12 cellular contexts compared by ENCODE assay signal in the genomic region with DNA sequence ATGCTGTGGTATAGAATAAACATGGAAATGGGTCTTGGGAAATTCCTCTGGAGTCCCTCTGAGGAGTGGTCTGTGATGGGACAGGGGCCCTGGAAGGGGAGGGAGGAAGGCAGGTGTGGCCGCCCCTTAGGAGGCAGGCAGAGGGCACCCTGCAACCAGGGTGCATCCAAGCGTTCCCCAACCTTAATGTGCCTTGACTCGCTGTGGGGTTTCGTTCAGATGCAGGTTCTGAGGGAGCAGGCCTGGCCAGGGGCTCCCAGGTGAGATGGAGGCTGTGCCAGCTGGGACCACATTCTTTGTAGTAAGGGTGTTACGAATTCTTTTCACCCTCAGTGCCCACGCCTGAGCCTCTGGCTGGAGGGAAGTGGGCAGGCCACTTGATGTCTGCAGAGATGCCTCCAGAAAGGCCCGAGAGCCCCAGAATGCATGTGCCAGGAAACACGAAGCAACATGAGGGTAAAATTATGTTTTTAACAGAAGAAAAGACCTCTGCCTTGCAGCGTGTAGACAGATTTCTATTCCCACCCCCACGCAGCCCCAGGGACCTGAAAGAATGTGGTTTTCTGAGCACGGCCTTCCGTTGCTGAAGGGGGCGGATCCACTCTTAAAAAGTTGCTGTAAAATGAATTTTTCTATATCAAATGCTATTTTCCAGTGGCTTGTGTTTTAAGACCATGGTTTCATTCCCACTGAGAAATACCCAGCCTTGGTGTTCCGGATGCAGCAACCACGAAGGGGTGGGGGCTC.
DNase-seq lines count a peak whose midpoint lies in the region; ATAC-seq and TF ChIP-seq lines count a peak whose summit lies in the region.
"Had no signal": no experiment of that assay in that cellular context is flagged by ENCODE, and none has a peak within 500 bp of the region (broad histone marks: within the 10 kb centered on the region; RNA-seq: fewer than 3 reads in every experiment).

No MANE protein-coding gene starts in this region.

- CTCF ChIA-PET in activated CD4-positive, alpha-beta T cell treated with anti-CD3 and anti-CD28 coated beads for 36 hours (lab: Charles Lee), result interaction anchor here (3.6 kb wide), 1 partner anchor 7 kb away, joined by 17 read pairs; no protein-coding TSS in a partner anchor
- CTCF ChIA-PET in WTC11 (lab: Charles Lee), result no interaction called here

- no peak for TF ChIP-seq CTCF in WTC11 (IDR thresholded peaks at IDR 0.05)

- peak; percentile 69 for DNase-seq in activated CD4-positive, alpha-beta T cell treated with anti-CD3 and anti-CD28 coated beads for 36 hours
- no peak for DNase-seq in activated CD4-positive, alpha-beta T cell treated with anti-CD3 and anti-CD28 coated beads, Interleukin-2, amount 50 U/mL, for 1 hour
- peak; percentile 33 to 42 for DNase-seq in activated CD4-positive, alpha-beta T cell treated with anti-CD3 and anti-CD28 coated beads, Interleukin-2, amount 50 U/mL, for 48 hours
- peak; percentile 45 for DNase-seq in left ventricle myocardium superior
- DNase-seq in stimulated activated CD4-positive, alpha-beta T cell treated with anti-CD3 and anti-CD28 coated beads, Interleukin-4, amount 100 ng/mL, for 24 hours, result peak; percentile 29
- no peak for DNase-seq in posterior cingulate gyrus
- no peak for DNase-seq in WTC11 (ENCODE audit: low spot score)
- DNase-seq: 8988T, PC-9, T-helper 9 cell, upper lobe of left lung had no signal

- H3K27ac Mint-ChIP-seq in activated CD4-positive, alpha-beta T cell treated with anti-CD3 and anti-CD28 coated beads for 36 hours, result peak overlapping the region; percentile 25
- no peak overlapping the region for H3K27ac Mint-ChIP-seq in WTC11

- no peak overlapping the region for H3K4me3 Mint-ChIP-seq in activated CD4-positive, alpha-beta T cell treated with anti-CD3 and anti-CD28 coated beads for 36 hours
- no peak overlapping the region for H3K4me3 Mint-ChIP-seq in WTC11

- intact Hi-C loops in activated CD4-positive, alpha-beta T cell treated with anti-CD3 and anti-CD28 coated beads for 36 hours (cut with DNase I, micrococcal nuclease), result loop anchor here in 1 of 2 experiments (10.0 kb wide), 1 partner anchor 154 kb away; the partner anchor contains the start of gene IER5L
- intact Hi-C loops in left ventricle myocardium superior (cut with micrococcal nuclease) (no loop called here), posterior cingulate gyrus (cut with DNase I) (no loop called here)

- no peaks in the 10 kb centered on the region for H3K27me3 Mint-ChIP-seq in activated CD4-positive, alpha-beta T cell treated with anti-CD3 and anti-CD28 coated beads for 36 hours
- H3K27me3 Mint-ChIP-seq in WTC11 (ENCODE audit: low read depth), result 0 out of 2 replicates have a peak, but pooled peaks cover 4% of the 10 kb centered on the region

- peaks cover 8% of the 10 kb centered on the region for H3K9me3 Mint-ChIP-seq in activated CD4-positive, alpha-beta T cell treated with anti-CD3 and anti-CD28 coated beads for 36 hours (ENCODE audit: low read depth)
- peaks cover 13% of the 10 kb centered on the region for H3K9me3 Mint-ChIP-seq in WTC11

- ATAC-seq in activated CD4-positive, alpha-beta T cell treated with anti-CD3 and anti-CD28 coated beads for 36 hours, result peak; percentile 52
- no peak for ATAC-seq in left ventricle myocardium superior
- ATAC-seq in GM19452 (IDR thresholded peaks at IDR 0.05; ENCODE audit: unreplicated experiment), result no peak
- ATAC-seq in WTC11, result no peak

- peaks cover 21% of the 10 kb centered on the region for H3K4me1 Mint-ChIP-seq in activated CD4-positive, alpha-beta T cell treated with anti-CD3 and anti-CD28 coated beads for 36 hours
- peaks cover 17% of the 10 kb centered on the region for H3K4me1 Mint-ChIP-seq in WTC11

- H3K36me3 Mint-ChIP-seq in activated CD4-positive, alpha-beta T cell treated with anti-CD3 and anti-CD28 coated beads for 36 hours (ENCODE audit: low read depth), result no peaks in the 10 kb centered on the region
- peaks cover 5% of the 10 kb centered on the region; the same call in 1 of the 2 replicates for H3K36me3 Mint-ChIP-seq in WTC11

- POLR2A ChIA-PET in activated CD4-positive, alpha-beta T cell treated with anti-CD3 and anti-CD28 coated beads for 36 hours (lab: Charles Lee), result no interaction called here
- POLR2A ChIA-PET in WTC11 (lab: Charles Lee), result no interaction called here

TF ChIP-seq in WTC11, 78 proteins besides CTCF, POLR2A, EP300 and RAD21 (continues in another document):
- no peak for TF ChIP-seq NR2C2 (CRISPR knock-in tag; IDR thresholded peaks at IDR 0.05)
- TF ChIP-seq, protein P1, sequence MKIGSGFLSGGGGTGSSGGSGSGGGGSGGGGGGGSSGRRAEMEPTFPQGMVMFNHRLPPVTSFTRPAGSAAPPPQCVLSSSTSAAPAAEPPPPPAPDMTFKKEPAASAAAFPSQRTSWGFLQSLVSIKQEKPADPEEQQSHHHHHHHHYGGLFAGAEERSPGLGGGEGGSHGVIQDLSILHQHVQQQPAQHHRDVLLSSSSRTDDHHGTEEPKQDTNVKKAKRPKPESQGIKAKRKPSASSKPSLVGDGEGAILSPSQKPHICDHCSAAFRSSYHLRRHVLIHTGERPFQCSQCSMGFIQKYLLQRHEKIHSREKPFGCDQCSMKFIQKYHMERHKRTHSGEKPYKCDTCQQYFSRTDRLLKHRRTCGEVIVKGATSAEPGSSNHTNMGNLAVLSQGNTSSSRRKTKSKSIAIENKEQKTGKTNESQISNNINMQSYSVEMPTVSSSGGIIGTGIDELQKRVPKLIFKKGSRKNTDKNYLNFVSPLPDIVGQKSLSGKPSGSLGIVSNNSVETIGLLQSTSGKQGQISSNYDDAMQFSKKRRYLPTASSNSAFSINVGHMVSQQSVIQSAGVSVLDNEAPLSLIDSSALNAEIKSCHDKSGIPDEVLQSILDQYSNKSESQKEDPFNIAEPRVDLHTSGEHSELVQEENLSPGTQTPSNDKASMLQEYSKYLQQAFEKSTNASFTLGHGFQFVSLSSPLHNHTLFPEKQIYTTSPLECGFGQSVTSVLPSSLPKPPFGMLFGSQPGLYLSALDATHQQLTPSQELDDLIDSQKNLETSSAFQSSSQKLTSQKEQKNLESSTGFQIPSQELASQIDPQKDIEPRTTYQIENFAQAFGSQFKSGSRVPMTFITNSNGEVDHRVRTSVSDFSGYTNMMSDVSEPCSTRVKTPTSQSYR (CRISPR knock-in tag; IDR thresholded peaks at IDR 0.05), result no peak
- TF ChIP-seq GTF2I (CRISPR knock-in tag; conservative IDR thresholded peaks at IDR 0.05), result no peak
- TF ChIP-seq RORB (CRISPR knock-in tag; IDR thresholded peaks at IDR 0.05), result no peak
- no peak for TF ChIP-seq PRDM15 (CRISPR knock-in tag; IDR thresholded peaks at IDR 0.05)
- no peak for TF ChIP-seq GRHL2 (CRISPR knock-in tag; IDR thresholded peaks at IDR 0.05; ENCODE audit: insufficient replicate concordance, severe bottlenecking)
- no peak for TF ChIP-seq ZNF671 (CRISPR knock-in tag; IDR thresholded peaks at IDR 0.05)
- TF ChIP-seq ZNF263 (CRISPR knock-in tag; IDR thresholded peaks at IDR 0.05; ENCODE audit: low read depth), result no peak
- TF ChIP-seq PRRX2 (CRISPR knock-in tag; IDR thresholded peaks at IDR 0.05), result no peak
- TF ChIP-seq ESRRA (CRISPR knock-in tag; IDR thresholded peaks at IDR 0.05; ENCODE audit: borderline replicate concordance), result no peak
- TF ChIP-seq PREB (CRISPR knock-in tag; IDR thresholded peaks at IDR 0.05; ENCODE audit: borderline replicate concordance), result no peak

Comparison
In these comparisons a context has a peak if more than half of its experiments do, and no peak if none do; other contexts are left out.
1. DNase-seq: peak in activated CD4-positive, alpha-beta T cell treated with anti-CD3 and anti-CD28 coated beads for 36 hours (single experiment), activated CD4-positive, alpha-beta T cell treated with anti-CD3 and anti-CD28 coated beads, Interleukin-2, amount 50 U/mL, for 48 hours (2 of 2), left ventricle myocardium superior (single experiment) and stimulated activated CD4-positive, alpha-beta T cell treated with anti-CD3 and anti-CD28 coated beads, Interleukin-4, amount 100 ng/mL, for 24 hours (single experiment); none in activated CD4-positive, alpha-beta T cell treated with anti-CD3 and anti-CD28 coated beads, Interleukin-2, amount 50 U/mL, for 1 hour (single experiment), posterior cingulate gyrus (0 of 10) and WTC11 (single experiment).